In genomic region chr20:15039088-15039762, GRCh38 we compare ENCODE assay signal across 20 cellular contexts.
A peak's percentile ranks its signal among the peaks of the same experiment; 100 is the strongest.
DNase-seq lines count a peak whose midpoint lies in the region; ATAC-seq and TF ChIP-seq lines count a peak whose summit lies in the region.
"Had no signal": no experiment of that assay in that cellular context is flagged by ENCODE, and none has a peak within 500 bp of the region (broad histone marks: within the 10 kb centered on the region; RNA-seq: fewer than 3 reads in every experiment).

No MANE protein-coding gene starts in this region.

- no peaks in the 10 kb centered on the region for H3K36me3 Mint-ChIP-seq in Caco-2 (ENCODE audit: insufficient read depth, unreplicated experiment)
- H3K36me3 Mint-ChIP-seq in activated CD4-positive, alpha-beta memory T cell treated with anti-CD3 and anti-CD28 coated beads, Interleukin-2, amount 10 ng/mL, durations not matched to agents 7 days and 5 days (ENCODE audit: low read depth), result no peaks in the 10 kb centered on the region
- H3K36me3 Mint-ChIP-seq in activated CD8-positive, alpha-beta memory T cell treated with anti-CD3 and anti-CD28 coated beads, Interleukin-2, amount 10 ng/mL, durations not matched to agents 7 days and 5 days, result no peaks in the 10 kb centered on the region
- H3K36me3 Mint-ChIP-seq: memory B cell; natural killer cell treated with Interleukin-12 subunit alpha and Interleukin-12 subunit beta and Interleukin-15 and Interleukin-18, amount 100 ng/mL, for 72 hours had no signal

- H3K4me1 Mint-ChIP-seq in Caco-2 (ENCODE audit: low read depth, unreplicated experiment), result peaks cover 15% of the 10 kb centered on the region
- H3K4me1 Mint-ChIP-seq in activated CD4-positive, alpha-beta memory T cell treated with anti-CD3 and anti-CD28 coated beads, Interleukin-2, amount 10 ng/mL, durations not matched to agents 7 days and 5 days, result no peaks in the 10 kb centered on the region
- H3K4me1 Mint-ChIP-seq in activated CD8-positive, alpha-beta memory T cell treated with anti-CD3 and anti-CD28 coated beads, Interleukin-2, amount 10 ng/mL, durations not matched to agents 7 days and 5 days, result no peaks in the 10 kb centered on the region
- H3K4me1 Mint-ChIP-seq: activated T-helper 17 cell treated with anti-CD3 and anti-CD28 coated beads, Interleukin-2, amount 50 U/mL, for 72 hours; memory B cell; stimulated activated naive CD8-positive, alpha-beta T cell treated with anti-CD3 and anti-CD28 coated beads, Interleukin-15, amount 100 ng/mL, for 72 hours had no signal

- no peaks in the 10 kb centered on the region for H3K27me3 Mint-ChIP-seq in Caco-2 (ENCODE audit: insufficient read depth, unreplicated experiment)
- no peaks in the 10 kb centered on the region for H3K27me3 Mint-ChIP-seq in activated CD4-positive, alpha-beta memory T cell treated with anti-CD3 and anti-CD28 coated beads, Interleukin-2, amount 10 ng/mL, durations not matched to agents 7 days and 5 days
- no peaks in the 10 kb centered on the region for H3K27me3 Mint-ChIP-seq in activated CD8-positive, alpha-beta memory T cell treated with anti-CD3 and anti-CD28 coated beads, Interleukin-2, amount 10 ng/mL, durations not matched to agents 7 days and 5 days
- H3K27me3 Mint-ChIP-seq: activated T-helper 17 cell treated with anti-CD3 and anti-CD28 coated beads, Interleukin-2, amount 50 U/mL, for 72 hours; CD4-positive, alpha-beta T cell; memory B cell; natural killer cell treated with Interleukin-12 subunit alpha and Interleukin-12 subunit beta and Interleukin-15 and Interleukin-18, amount 100 ng/mL, for 72 hours; stimulated activated naive CD8-positive, alpha-beta T cell treated with anti-CD3 and anti-CD28 coated beads, Interleukin-15, amount 100 ng/mL, for 72 hours had no signal

- CTCF ChIA-PET in Caco-2 (lab: Charles Lee), result no interaction called here
- CTCF ChIA-PET in activated CD4-positive, alpha-beta memory T cell treated with anti-CD3 and anti-CD28 coated beads, Interleukin-2, amount 10 ng/mL, durations not matched to agents 7 days and 5 days (lab: Charles Lee), result no interaction called here
- CTCF ChIA-PET in activated CD8-positive, alpha-beta memory T cell treated with anti-CD3 and anti-CD28 coated beads, Interleukin-2, amount 10 ng/mL, durations not matched to agents 7 days and 5 days (lab: Charles Lee), result no interaction called here

- peak overlapping the region; percentile 82 for H3K27ac Mint-ChIP-seq in Caco-2 (ENCODE audit: unreplicated experiment)
- H3K27ac Mint-ChIP-seq in activated CD4-positive, alpha-beta memory T cell treated with anti-CD3 and anti-CD28 coated beads, Interleukin-2, amount 10 ng/mL, durations not matched to agents 7 days and 5 days, result no peak overlapping the region
- H3K27ac Mint-ChIP-seq in activated CD8-positive, alpha-beta memory T cell treated with anti-CD3 and anti-CD28 coated beads, Interleukin-2, amount 10 ng/mL, durations not matched to agents 7 days and 5 days, result no peak overlapping the region
- H3K27ac Mint-ChIP-seq: activated CD8-positive, alpha-beta T cell treated with anti-CD3 and anti-CD28 coated beads, Interleukin-2, amount 10 ng/mL, durations not matched to agents 7 days and 5 days; activated T-helper 17 cell treated with anti-CD3 and anti-CD28 coated beads, Interleukin-2, amount 50 U/mL, for 72 hours; CD4-positive, alpha-beta T cell; memory B cell; natural killer cell treated with Interleukin-12 subunit alpha and Interleukin-12 subunit beta and Interleukin-15 and Interleukin-18, amount 100 ng/mL, for 72 hours had no signal

- TF ChIP-seq CTCF in Caco-2 (IDR thresholded peaks at IDR 0.05; ENCODE audit: insufficient read depth in 1 of 2, low read depth in 1 of 2, low read length in 1 of 2, severe bottlenecking in 1 of 2, unreplicated experiment in 1 of 2) (no peak), left lung (IDR thresholded peaks at IDR 0.05) (no peak)

- no peak overlapping the region for H3K4me3 Mint-ChIP-seq in Caco-2 (ENCODE audit: unreplicated experiment)
- H3K4me3 Mint-ChIP-seq in activated CD4-positive, alpha-beta memory T cell treated with anti-CD3 and anti-CD28 coated beads, Interleukin-2, amount 10 ng/mL, durations not matched to agents 7 days and 5 days, result no peak overlapping the region
- no peak overlapping the region for H3K4me3 Mint-ChIP-seq in activated CD8-positive, alpha-beta memory T cell treated with anti-CD3 and anti-CD28 coated beads, Interleukin-2, amount 10 ng/mL, durations not matched to agents 7 days and 5 days
- H3K4me3 Mint-ChIP-seq: activated CD8-positive, alpha-beta T cell treated with anti-CD3 and anti-CD28 coated beads, Interleukin-2, amount 10 ng/mL, durations not matched to agents 7 days and 5 days; activated T-helper 17 cell treated with anti-CD3 and anti-CD28 coated beads, Interleukin-2, amount 50 U/mL, for 72 hours; CD4-positive, alpha-beta T cell; memory B cell; natural killer cell treated with Interleukin-12 subunit alpha and Interleukin-12 subunit beta and Interleukin-15 and Interleukin-18, amount 100 ng/mL, for 72 hours; stimulated activated naive CD8-positive, alpha-beta T cell treated with anti-CD3 and anti-CD28 coated beads, Interleukin-15, amount 100 ng/mL, for 72 hours had no signal

- H3K27ac ChIP-seq in left lung, result peak overlapping the region in 1 of 2 donors; percentile 50
- H3K27ac ChIP-seq: Peyer's patch, vagina had no signal

- DNase-seq in Caco-2, result peak; percentile 19 to 45
- peak; percentile 67 for DNase-seq in NCI-H187 treated with DMSO at 0.1 percent for 48 hours (lab: John Stamatoyannopoulos, UW)
- peak; percentile 58 for DNase-seq in astrocyte of the hippocampus (ENCODE audit: low read depth, low spot score)
- DNase-seq in left lung, result no peak
- DNase-seq in activated CD4-positive, alpha-beta T cell treated with anti-CD3 and anti-CD28 coated beads, Interleukin-2, amount 50 U/mL, for 48 hours, result no peak
- DNase-seq in activated CD4-positive, alpha-beta memory T cell treated with anti-CD3 and anti-CD28 coated beads, Interleukin-2, amount 10 ng/mL, durations not matched to agents 7 days and 5 days, result no peak
- no peak for DNase-seq in SK-N-DZ (ENCODE audit: low spot score)
- DNase-seq in activated CD8-positive, alpha-beta memory T cell treated with anti-CD3 and anti-CD28 coated beads, Interleukin-2, amount 10 ng/mL, durations not matched to agents 7 days and 5 days, result no peak
- DNase-seq: activated CD8-positive, alpha-beta T cell treated with anti-CD3 and anti-CD28 coated beads, Interleukin-2, amount 10 ng/mL, durations not matched to agents 7 days and 5 days; CD4-positive, alpha-beta T cell; cerebellar nuclear complex; foreskin melanocyte; IMR-90; NCI-H1092 treated with DMSO at 0.1 percent for 48 hours; Peyer's patch; stimulated activated naive CD8-positive, alpha-beta T cell treated with anti-CD3 and anti-CD28 coated beads, Interleukin-15, amount 100 ng/mL, for 72 hours had no signal

- ATAC-seq in left lung, result peak; percentile 95
- no peak for ATAC-seq in activated CD8-positive, alpha-beta memory T cell treated with anti-CD3 and anti-CD28 coated beads, Interleukin-2, amount 10 ng/mL, durations not matched to agents 7 days and 5 days
- ATAC-seq: activated CD8-positive, alpha-beta T cell treated with anti-CD3 and anti-CD28 coated beads, Interleukin-2, amount 10 ng/mL, durations not matched to agents 7 days and 5 days; activated T-helper 17 cell treated with anti-CD3 and anti-CD28 coated beads, Interleukin-2, amount 50 U/mL, for 72 hours; natural killer cell treated with Interleukin-12 subunit alpha and Interleukin-12 subunit beta and Interleukin-15 and Interleukin-18, amount 100 ng/mL, for 72 hours; stimulated activated naive CD8-positive, alpha-beta T cell treated with anti-CD3 and anti-CD28 coated beads, Interleukin-15, amount 100 ng/mL, for 72 hours had no signal

- H3K9me3 ChIP-seq in Caco-2, result no peaks in the 10 kb centered on the region
- H3K9me3 ChIP-seq in left lung, result no peaks in the 10 kb centered on the region
- H3K9me3 ChIP-seq: Peyer's patch, vagina had no signal

- no TSS peak for BruUV-seq in Caco-2 (replicated peaks; lab: Mats Ljungman, UMichigan)

- POLR2A ChIA-PET in Caco-2 (lab: Charles Lee), result interaction anchor here (0.5 kb wide), 1 partner anchor 1700 kb away, joined by 3 read pairs; no protein-coding TSS in a partner anchor
- POLR2A ChIA-PET in activated CD4-positive, alpha-beta memory T cell treated with anti-CD3 and anti-CD28 coated beads, Interleukin-2, amount 10 ng/mL, durations not matched to agents 7 days and 5 days (lab: Charles Lee), result no interaction called here

- peaks cover 11% of the 10 kb centered on the region for H3K4me1 ChIP-seq in Caco-2
- no peaks in the 10 kb centered on the region for H3K4me1 ChIP-seq in left lung
- H3K4me1 ChIP-seq: Peyer's patch had no signal

- no peaks in the 10 kb centered on the region for H3K36me3 ChIP-seq in Caco-2 (ENCODE audit: control insufficient read depth, insufficient read depth, low read length)
- H3K36me3 ChIP-seq in left lung, result no peaks in the 10 kb centered on the region
- H3K36me3 ChIP-seq: Peyer's patch, vagina had no signal

- intact Hi-C loops in Caco-2 (cut with micrococcal nuclease; ENCODE audit: unreplicated experiment), result loop anchor here (2.0 kb wide), 1 partner anchor 34 kb away; no protein-coding TSS in a partner anchor
- intact Hi-C loops in left lung (cut with DNase I), result no loop called here

- H3K9me3 Mint-ChIP-seq in Caco-2 (ENCODE audit: unreplicated experiment), result peaks cover 15% of the 10 kb centered on the region
- H3K9me3 Mint-ChIP-seq in activated CD4-positive, alpha-beta memory T cell treated with anti-CD3 and anti-CD28 coated beads, Interleukin-2, amount 10 ng/mL, durations not matched to agents 7 days and 5 days, result peaks cover 14% of the 10 kb centered on the region
- H3K9me3 Mint-ChIP-seq in activated CD8-positive, alpha-beta memory T cell treated with anti-CD3 and anti-CD28 coated beads, Interleukin-2, amount 10 ng/mL, durations not matched to agents 7 days and 5 days (ENCODE audit: low read depth), result peaks cover 4% of the 10 kb centered on the region
- H3K9me3 Mint-ChIP-seq: memory B cell had no signal

- H3K4me3 ChIP-seq in Caco-2 (ENCODE audit: low read depth, low read length) (no peak overlapping the region), left lung (no peak overlapping the region)
- H3K4me3 ChIP-seq: Peyer's patch, vagina had no signal

- no peaks in the 10 kb centered on the region for H3K27me3 ChIP-seq in Caco-2 (replicated peaks; ENCODE audit: control insufficient read depth, insufficient read depth, low read length)
- H3K27me3 ChIP-seq in left lung, result no peaks in the 10 kb centered on the region
- H3K27me3 ChIP-seq: Peyer's patch, vagina had no signal

Comparison
In these comparisons a context has a peak if more than half of its experiments do, and no peak if none do; other contexts are left out.
1. DNase-seq: peak in Caco-2 (2 of 2), NCI-H187 treated with DMSO at 0.1 percent for 48 hours (single experiment) and astrocyte of the hippocampus (single experiment); none in left lung (0 of 2), activated CD4-positive, alpha-beta T cell treated with anti-CD3 and anti-CD28 coated beads, Interleukin-2, amount 50 U/mL, for 48 hours (0 of 2), activated CD4-positive, alpha-beta memory T cell treated with anti-CD3 and anti-CD28 coated beads, Interleukin-2, amount 10 ng/mL, durations not matched to agents 7 days and 5 days (single experiment), SK-N-DZ (single experiment) and activated CD8-positive, alpha-beta memory T cell treated with anti-CD3 and anti-CD28 coated beads, Interleukin-2, amount 10 ng/mL, durations not matched to agents 7 days and 5 days (single experiment).